In genomic region chr20:53677447-53678314, GRCh38 we compare ENCODE assay signal across 8 cellular contexts.
DNase-seq lines count a peak whose midpoint lies in the region; ATAC-seq and TF ChIP-seq lines count a peak whose summit lies in the region.

No MANE protein-coding gene starts in this region.

- H3K27me3 ChIP-seq in AG04450 (ENCODE audit: control insufficient read depth, insufficient read depth, low read length): no peaks in the 10 kb centered on the region
- H3K27me3 ChIP-seq in MG63: no peaks in the 10 kb centered on the region

- H3K36me3 Mint-ChIP-seq in activated naive CD4-positive, alpha-beta T cell treated with anti-CD3 and anti-CD28 coated beads, Interleukin-2, amount 10 ng/mL, durations not matched to agents 7 days and 5 days: no peaks in the 10 kb centered on the region

- H3K27me3 Mint-ChIP-seq in activated naive CD4-positive, alpha-beta T cell treated with anti-CD3 and anti-CD28 coated beads, Interleukin-2, amount 10 ng/mL, durations not matched to agents 7 days and 5 days: no peaks in the 10 kb centered on the region

- peaks cover 37% of the 10 kb centered on the region for H3K4me1 Mint-ChIP-seq in activated naive CD4-positive, alpha-beta T cell treated with anti-CD3 and anti-CD28 coated beads, Interleukin-2, amount 10 ng/mL, durations not matched to agents 7 days and 5 days

- DNase-seq in AG04450 (ENCODE audit: low read depth, low spot score) (no peak), MV-4-11 (lab: John Stamatoyannopoulos, UW) (peak; percentile 80), left lobe of liver (ENCODE audit: low spot score) (peak; percentile 87), ureter (ENCODE audit: low spot score) (peak; percentile 65), kidney glomerular epithelial cell (lab: John Stamatoyannopoulos, UW) (no peak), MG63 (no peak), NCI-H2196 (lab: John Stamatoyannopoulos, UW; ENCODE audit: unreplicated experiment) (no peak)
- peak; percentile 63 for DNase-seq in activated naive CD4-positive, alpha-beta T cell treated with anti-CD3 and anti-CD28 coated beads, Interleukin-2, amount 10 ng/mL, durations not matched to agents 7 days and 5 days

- peak overlapping the region; percentile 83 for H3K27ac Mint-ChIP-seq in activated naive CD4-positive, alpha-beta T cell treated with anti-CD3 and anti-CD28 coated beads, Interleukin-2, amount 10 ng/mL, durations not matched to agents 7 days and 5 days

- TF ChIP-seq CTCF in AG04450 (IDR thresholded peaks at IDR 0.05; ENCODE audit: low read depth, low read length): no peak

- peak overlapping the region; percentile 24 for H3K27ac ChIP-seq in AG04450 (ENCODE audit: low read depth, low read length)

- H3K4me3 ChIP-seq in AG04450 (ENCODE audit: low read depth, low read length): no peak overlapping the region
- H3K4me3 ChIP-seq in MG63: no peak overlapping the region

- POLR2A ChIA-PET in AG04450 (lab: Yijun Ruan, JAX): interaction anchor here (0.6 kb wide), 2 partner anchors 121 to 228 kb away, joined by 4 to 11 read pairs; no protein-coding TSS in a partner anchor

- H3K4me3 Mint-ChIP-seq in activated naive CD4-positive, alpha-beta T cell treated with anti-CD3 and anti-CD28 coated beads, Interleukin-2, amount 10 ng/mL, durations not matched to agents 7 days and 5 days: peak overlapping the region; percentile 27

- H3K9me3 ChIP-seq in AG04450 (ENCODE audit: control insufficient read depth, insufficient read depth, low read length) (no peaks in the 10 kb centered on the region), MG63 (no peaks in the 10 kb centered on the region; the same call in 1 of the 2 replicates)

- CTCF ChIA-PET in AG04450 (lab: Charles Lee): no interaction called here
- CTCF ChIA-PET in activated naive CD4-positive, alpha-beta T cell treated with anti-CD3 and anti-CD28 coated beads, Interleukin-2, amount 10 ng/mL, durations not matched to agents 7 days and 5 days (lab: Charles Lee): interaction anchor here (0.7 to 1.4 kb wide), 2 partner anchors 17 to 101 kb away, joined by 3 to 4 read pairs; no protein-coding TSS in a partner anchor

- H3K36me3 ChIP-seq in MG63: no peaks in the 10 kb centered on the region

- H3K9me3 Mint-ChIP-seq in activated naive CD4-positive, alpha-beta T cell treated with anti-CD3 and anti-CD28 coated beads, Interleukin-2, amount 10 ng/mL, durations not matched to agents 7 days and 5 days: no peaks in the 10 kb centered on the region

- ATAC-seq in left lobe of liver: peak; percentile 89

Comparison
In these comparisons a context has a peak if more than half of its experiments do, and no peak if none do; other contexts are left out.
1. DNase-seq: peak in MV-4-11 (single experiment), activated naive CD4-positive, alpha-beta T cell treated with anti-CD3 and anti-CD28 coated beads, Interleukin-2, amount 10 ng/mL, durations not matched to agents 7 days and 5 days (single experiment), left lobe of liver (single experiment) and ureter (single experiment); none in AG04450 (single experiment), kidney glomerular epithelial cell (single experiment), MG63 (single experiment) and NCI-H2196 (single experiment).